8 cellular contexts compared by ENCODE assay signal in genomic region chr16:11681977-11682654, GRCh38. TPM values are rescaled to one million over a fixed set of nuclear protein-coding genes. Genes with fewer than 3 reads are reported as not detected.
DNase-seq lines count a peak whose midpoint lies in the region; ATAC-seq, FAIRE-seq and TF ChIP-seq lines count a peak whose summit lies in the region.

No MANE protein-coding gene starts in this region.

- H3K4me3 Mint-ChIP-seq in T-helper 2 cell treated with Interferon-gamma antibody and Interleukin-4, amounts not matched to agents 5 μg/mL and 100 μg/mL, for 36 hours, result peak overlapping the region; percentile 77

- H3K27ac Mint-ChIP-seq in T-helper 2 cell treated with Interferon-gamma antibody and Interleukin-4, amounts not matched to agents 5 μg/mL and 100 μg/mL, for 36 hours, result peak overlapping the region; percentile 80
- peak overlapping the region; percentile 31 to 79 for H3K27ac Mint-ChIP-seq in activated naive CD4-positive, alpha-beta T cell treated with anti-CD3 and anti-CD28 coated beads, Interleukin-2, amount 50 U/mL, for 72 hours

- H3K4me1 ChIP-seq in gastrocnemius medialis, result peaks cover 68 to 77% of the 10 kb centered on the region in 2 donors

- peaks cover 34% of the 10 kb centered on the region for H3K4me1 Mint-ChIP-seq in T-helper 2 cell treated with Interferon-gamma antibody and Interleukin-4, amounts not matched to agents 5 μg/mL and 100 μg/mL, for 36 hours (ENCODE audit: low read depth)

- H3K27ac ChIP-seq in gastrocnemius medialis, result peak overlapping the region; percentile 91 to 99 (median 97)

- peak; percentile 46 to 50 for TF ChIP-seq POLR2A in gastrocnemius medialis (IDR thresholded peaks at IDR 0.05)

- intact Hi-C loops in gastrocnemius medialis (cut with DNase I; ENCODE audit: low total_unique reads), result loop anchor here (2.0 kb wide), 1 partner anchor 23 kb away; no protein-coding TSS in a partner anchor

- H3K4me3 ChIP-seq in gastrocnemius medialis, result no peak overlapping the region

- peak; percentile 40 for ATAC-seq in HG03135 (IDR thresholded peaks at IDR 0.05; ENCODE audit: unreplicated experiment)
- no peak for ATAC-seq in activated naive CD4-positive, alpha-beta T cell treated with anti-CD3 and anti-CD28 coated beads, Interleukin-2, amount 50 U/mL, for 72 hours
- peak; percentile 55 to 59 for ATAC-seq in gastrocnemius medialis

- no peaks in the 10 kb centered on the region for H3K9me3 ChIP-seq in gastrocnemius medialis

- TF ChIP-seq CTCF in gastrocnemius medialis (IDR thresholded peaks at IDR 0.05 in 4 of 5, conservative IDR thresholded peaks at IDR 0.05 in 1 of 5) (no peak), D721Med (IDR thresholded peaks at IDR 0.05; ENCODE audit: insufficient read depth, missing control alignments) (no peak)

- DNase-seq in T-helper 2 cell treated with Interferon-gamma antibody and Interleukin-4, amounts not matched to agents 5 μg/mL and 100 μg/mL, for 36 hours (ENCODE audit: low spot score), result no peak
- DNase-seq in T-helper 2 cell (no peak), gastrocnemius medialis (peak; percentile 61 to 88), D721Med (ENCODE audit: insufficient read length, low spot score) (no peak), AG08396 (ENCODE audit: low spot score) (no peak), DMS79 treated with DMSO at 0.1 percent for 48 hours (lab: John Stamatoyannopoulos, UW) (no peak)
- DNase-seq in activated naive CD4-positive, alpha-beta T cell treated with anti-CD3 and anti-CD28 coated beads, Interleukin-2, amount 50 U/mL, for 72 hours (ENCODE audit: low spot score in 2 of 2), result no peak

- H3K36me3 ChIP-seq in gastrocnemius medialis, result peaks cover 0 to 46% of the 10 kb centered on the region in 2 donors

- in situ Hi-C loops in gastrocnemius medialis (cut with MboI; ENCODE audit: low sequenced_read_pairs in 4 of 4), result no loop called here

- H3K27me3 Mint-ChIP-seq in T-helper 2 cell treated with Interferon-gamma antibody and Interleukin-4, amounts not matched to agents 5 μg/mL and 100 μg/mL, for 36 hours (ENCODE audit: low read depth), result no peaks in the 10 kb centered on the region

- H3K36me3 Mint-ChIP-seq in T-helper 2 cell treated with Interferon-gamma antibody and Interleukin-4, amounts not matched to agents 5 μg/mL and 100 μg/mL, for 36 hours (ENCODE audit: low read depth), result peaks cover 74% of the 10 kb centered on the region
- H3K36me3 Mint-ChIP-seq in activated naive CD4-positive, alpha-beta T cell treated with anti-CD3 and anti-CD28 coated beads, Interleukin-2, amount 50 U/mL, for 72 hours, result peaks cover 10 to 14% of the 10 kb centered on the region in 2 donors

- no peaks in the 10 kb centered on the region for H3K27me3 ChIP-seq in gastrocnemius medialis

- FAIRE-seq in D721Med (lab: Jason Lieb, UNC), result no peak

- H3K9me3 Mint-ChIP-seq in T-helper 2 cell treated with Interferon-gamma antibody and Interleukin-4, amounts not matched to agents 5 μg/mL and 100 μg/mL, for 36 hours, result no peaks in the 10 kb centered on the region
- no peaks in the 10 kb centered on the region for H3K9me3 Mint-ChIP-seq in activated naive CD4-positive, alpha-beta T cell treated with anti-CD3 and anti-CD28 coated beads, Interleukin-2, amount 50 U/mL, for 72 hours

RNA-seq across cellular contexts. Expression of gene SNN, which starts 13.9 kb away (rescaled TPM):
- total RNA-seq in activated naive CD4-positive, alpha-beta T cell treated with anti-CD3 and anti-CD28 coated beads, Interleukin-2, amount 50 U/mL, for 72 hours, result 10 to 100 TPM; 11.0 to 14.4 TPM
- 10 to 100 TPM; 22.5 to 94.5 (median 78.1) TPM for total RNA-seq in gastrocnemius medialis

Comparison
In these comparisons a context has a peak if more than half of its experiments do, and no peak if none do; other contexts are left out.
1. DNase-seq: peak in gastrocnemius medialis (2 of 2); none in T-helper 2 cell treated with Interferon-gamma antibody and Interleukin-4, amounts not matched to agents 5 μg/mL and 100 μg/mL, for 36 hours (single experiment), T-helper 2 cell (0 of 5), activated naive CD4-positive, alpha-beta T cell treated with anti-CD3 and anti-CD28 coated beads, Interleukin-2, amount 50 U/mL, for 72 hours (0 of 2), D721Med (single experiment), AG08396 (single experiment) and DMS79 treated with DMSO at 0.1 percent for 48 hours (single experiment).
2. ATAC-seq: peak in HG03135 (single experiment) and gastrocnemius medialis (2 of 2); none in activated naive CD4-positive, alpha-beta T cell treated with anti-CD3 and anti-CD28 coated beads, Interleukin-2, amount 50 U/mL, for 72 hours (0 of 2).